In genomic region chr18:7414459-7414858, GRCh38 we compare ENCODE assay signal across 14 cellular contexts.
A peak's percentile ranks its signal among the peaks of the same experiment; 100 is the strongest.
DNase-seq lines count a peak whose midpoint lies in the region; ATAC-seq and TF ChIP-seq lines count a peak whose summit lies in the region.
"Had no signal": no experiment of that assay in that cellular context is flagged by ENCODE, and none has a peak within 500 bp of the region (broad histone marks: within the 10 kb centered on the region; RNA-seq: fewer than 3 reads in every experiment).

No MANE protein-coding gene starts in this region.

- H3K4me2 ChIP-seq in trophoblast cell (ENCODE audit: low read length) = no peak overlapping the region

- H3K79me1 ChIP-seq in trophoblast cell (ENCODE audit: low read length) = peaks cover 26% of the 10 kb centered on the region

- no peak overlapping the region for H3K23ac ChIP-seq in trophoblast cell (ENCODE audit: low read length)

- peak; percentile 60 for ATAC-seq in body of pancreas
- peak; percentile 38 to 82 (median 64) for ATAC-seq in heart right ventricle
- no peak for ATAC-seq in HG02678 (IDR thresholded peaks at IDR 0.05; ENCODE audit: unreplicated experiment)
- ATAC-seq: activated CD8-positive, alpha-beta T cell treated with anti-CD3 and anti-CD28 coated beads for 36 hours had no signal

- DNase-seq in AG10803 (ENCODE audit: low read depth) (peak; percentile 11), body of pancreas (peak in 2 of 4 donors; percentile 14 to 22), heart right ventricle (no peak), trophoblast cell (no peak), NCI-H510A treated with DMSO at 0.1 percent for 48 hours (lab: John Stamatoyannopoulos, UW) (no peak), SJCRH30 (no peak), AG08396 (ENCODE audit: low spot score) (no peak)
- DNase-seq: activated CD8-positive, alpha-beta T cell treated with anti-CD3 and anti-CD28 coated beads for 36 hours; hypothalamus; NCI-H2107; right lobe of liver; SHP77 treated with DMSO at 0.1 percent for 48 hours had no signal

- no peak overlapping the region for H3K18ac ChIP-seq in trophoblast cell (ENCODE audit: low read length)

- TF ChIP-seq POLR2A in body of pancreas (IDR thresholded peaks at IDR 0.05) = no peak

- H3K36me3 ChIP-seq in body of pancreas (replicated peaks in 1 of 2; ENCODE audit: insufficient read depth in 1 of 2, low read depth in 2 of 2) (no peaks in the 10 kb centered on the region), heart right ventricle (no peaks in the 10 kb centered on the region), trophoblast cell (ENCODE audit: control insufficient read depth in 1 of 2, insufficient read depth in 2 of 2, low read length in 2 of 2) (no peaks in the 10 kb centered on the region), SJCRH30 (no peaks in the 10 kb centered on the region)
- H3K36me3 ChIP-seq: cardiac muscle cell, right lobe of liver had no signal

- H4K8ac ChIP-seq in trophoblast cell (ENCODE audit: low read depth, low read length) = peak overlapping the region; percentile 31

- peak overlapping the region; percentile 50 for H2AFZ ChIP-seq in trophoblast cell (ENCODE audit: insufficient read depth, low read length, poor library complexity)

- H3K27me3 ChIP-seq in body of pancreas (no peaks in the 10 kb centered on the region), heart right ventricle (no peaks in the 10 kb centered on the region), trophoblast cell (ENCODE audit: insufficient read depth, low read length) (no peaks in the 10 kb centered on the region), SJCRH30 (no peaks in the 10 kb centered on the region)
- H3K27me3 ChIP-seq: cardiac muscle cell, right lobe of liver had no signal

- H2AK5ac ChIP-seq in trophoblast cell (ENCODE audit: low read length) = no peak overlapping the region

- no peak overlapping the region for H2BK120ac ChIP-seq in trophoblast cell (ENCODE audit: insufficient read depth, low read length, poor library complexity)

- H3K79me2 ChIP-seq in trophoblast cell (ENCODE audit: control insufficient read depth, insufficient read depth, low read length, poor library complexity) = peaks cover 2% of the 10 kb centered on the region

- H3K27ac ChIP-seq in body of pancreas (no peak overlapping the region), heart right ventricle (peak overlapping the region in 5 of 10 donors; percentile 6 to 55 (median 42)), trophoblast cell (ENCODE audit: low read depth, low read length) (peak overlapping the region; percentile 13), SJCRH30 (no peak overlapping the region)
- H3K27ac ChIP-seq: cardiac muscle cell, right lobe of liver had no signal

- no peak overlapping the region for H3K9ac ChIP-seq in trophoblast cell (ENCODE audit: low read length)

- TF ChIP-seq CTCF in AG10803 (conservative IDR thresholded peaks at IDR 0.05; ENCODE audit: low read length) (no peak), body of pancreas (IDR thresholded peaks at IDR 0.05) (no peak), heart right ventricle (IDR thresholded peaks at IDR 0.05) (no peak)

- no peak overlapping the region for H4K12ac ChIP-seq in trophoblast cell (ENCODE audit: low read depth, low read length)

- intact Hi-C loops in body of pancreas (cut with DNase I) (no loop called here), heart right ventricle (cut with DNase I) (loop anchor here in 1 of 10 donors (10.0 kb wide), 1 partner anchor 50 kb away; no protein-coding TSS in a partner anchor)

- WGBS in body of pancreas, 2 donors = 74 to 75% methylated on average over 2 of the region's 2 CpGs
- WGBS in heart right ventricle, 2 donors = 54 to 64% methylated on average over 2 of the region's 2 CpGs
- WGBS in trophoblast cell (ENCODE audit: extremely low coverage, insufficient coverage, insufficient read length) = no CpG with 5 or more reads among the region's 2 CpGs

- H3K4me3 ChIP-seq in AG10803 (ENCODE audit: low read length) (no peak overlapping the region), body of pancreas (no peak overlapping the region), heart right ventricle (no peak overlapping the region), trophoblast cell (ENCODE audit: low read depth, low read length) (no peak overlapping the region), SJCRH30 (no peak overlapping the region)
- H3K4me3 ChIP-seq: cardiac muscle cell, right lobe of liver had no signal

- H4K91ac ChIP-seq in trophoblast cell (ENCODE audit: low read depth, low read length) = peak overlapping the region; percentile 50

- H3K4ac ChIP-seq in trophoblast cell (ENCODE audit: low read depth, low read length) = peak overlapping the region; percentile 49

- no peak overlapping the region for H2BK5ac ChIP-seq in trophoblast cell (ENCODE audit: low read depth, low read length, poor library complexity)

- no peak overlapping the region for H3K14ac ChIP-seq in trophoblast cell (ENCODE audit: low read length)

- peak overlapping the region; percentile 51 for H2BK12ac ChIP-seq in trophoblast cell (ENCODE audit: low read length)

- H3K4me1 ChIP-seq in body of pancreas = no peaks in the 10 kb centered on the region
- peaks cover 0 to 22% (median 9%) of the 10 kb centered on the region in 9 donors for H3K4me1 ChIP-seq in heart right ventricle
- peaks cover 21 to 23% of the 10 kb centered on the region in 2 experiments for H3K4me1 ChIP-seq in trophoblast cell (ENCODE audit: control insufficient read depth in 1 of 2, insufficient read depth in 2 of 2, low read length in 2 of 2)
- no peaks in the 10 kb centered on the region for H3K4me1 ChIP-seq in SJCRH30
- H3K4me1 ChIP-seq: right lobe of liver had no signal

- H3K9me3 ChIP-seq in body of pancreas (no peaks in the 10 kb centered on the region), heart right ventricle (no peaks in the 10 kb centered on the region), trophoblast cell (ENCODE audit: insufficient read depth, low read depth, low read length) (no peaks in the 10 kb centered on the region), SJCRH30 (replicated peaks) (no peaks in the 10 kb centered on the region)
- H3K9me3 ChIP-seq: right lobe of liver had no signal
